28 cellular contexts compared by ENCODE assay signal in genomic region chrX:38516196-38516595, GRCh38. TPM values are rescaled to one million over a fixed set of nuclear protein-coding genes. Genes with fewer than 3 reads are reported as not detected.
"Had no signal": no experiment of that assay in that cellular context is flagged by ENCODE, and none has a peak within 500 bp of the region (broad histone marks: within the 10 kb centered on the region; RNA-seq: fewer than 3 reads in every experiment).

No MANE protein-coding gene starts in this region.

- H3K4me3 ChIP-seq: hepatocyte, left lung, lower lobe of right lung, neural progenitor cell, ovary, right atrium auricular region, right lobe of liver, skin epidermis, tibial nerve, uterus had no signal

- H3K27me3 Mint-ChIP-seq: naive B cell, progenitor cell of endocrine pancreas, type B pancreatic cell had no signal

- H3K27ac ChIP-seq: hepatocyte, left lung, lower lobe of right lung, neural progenitor cell, neutrophil, ovary, right atrium auricular region, right lobe of liver, skin epidermis, tibial nerve, uterus had no signal

- H3K36me3 ChIP-seq: left lung, lower lobe of right lung, neural progenitor cell, neutrophil, ovary, right atrium auricular region, right lobe of liver, tibial nerve, uterus had no signal

- DNase-seq: kidney; left colon; left lung; lower lobe of right lung; mesendoderm; naive B cell; natural killer cell; nephron progenitor cell; occipital lobe; ovary; right lobe of liver; stimulated activated CD4-positive, alpha-beta T cell treated with anti-CD3 and anti-CD28 coated beads, Interleukin-12 subunit alpha, Interleukin-12 subunit beta, amount 100 ng/mL, for 4 hours; stimulated activated CD4-positive, alpha-beta T cell treated with anti-CD3 and anti-CD28 coated beads, Interleukin-15, amount 100 ng/mL, for 24 hours; stimulated activated CD4-positive, alpha-beta T cell treated with anti-CD3 and anti-CD28 coated beads, Interleukin-2, amount 100 ng/mL, for 24 hours; stimulated activated CD4-positive, alpha-beta T cell treated with anti-CD3 and anti-CD28 coated beads, Interleukin-4, amount 100 ng/mL, for 1 hour; stimulated activated naive B cell treated with anti-CD40 and anti-IgM and Interleukin-4, amounts not matched to agents 10 μg/mL and 1 μg/mL and 100 μg/mL, for 72 hours; stimulated activated naive CD8-positive, alpha-beta T cell treated with anti-CD3 and anti-CD28 coated beads, Interleukin-15, Interleukin-2, amounts not matched to agents 100 U/mL and 50 U/mL, for 24 hours; uterus had no signal

- H3K9me3 ChIP-seq: left lung, lower lobe of right lung, neutrophil, ovary, right atrium auricular region, right lobe of liver, tibial nerve, uterus had no signal

- H3K4me1 Mint-ChIP-seq: mesothelial cell of epicardium; naive B cell; stimulated activated naive B cell treated with anti-CD40 and anti-IgM and Interleukin-4, amounts not matched to agents 10 μg/mL and 1 μg/mL and 100 μg/mL, for 72 hours had no signal

- H3K27me3 ChIP-seq: hepatocyte, left lung, neural progenitor cell, neutrophil, ovary, right atrium auricular region, right lobe of liver, tibial nerve, uterus had no signal

- H3K4me2 ChIP-seq: hepatocyte, neural progenitor cell had no signal

- H3K4me1 ChIP-seq: left lung, lower lobe of right lung, neural progenitor cell, right atrium auricular region, right lobe of liver, tibial nerve, uterus had no signal

- H3K9me3 Mint-ChIP-seq: natural killer cell; stimulated activated naive B cell treated with anti-CD40 and anti-IgM and Interleukin-4, amounts not matched to agents 10 μg/mL and 1 μg/mL and 100 μg/mL, for 72 hours; type B pancreatic cell had no signal

- H3K79me2 ChIP-seq: hepatocyte had no signal

- H2AFZ ChIP-seq: hepatocyte, neural progenitor cell had no signal

- H3K4me3 Mint-ChIP-seq: mesothelial cell of epicardium; naive B cell; natural killer cell; nephron progenitor cell; neural progenitor cell; stimulated activated naive B cell treated with anti-CD40 and anti-IgM and Interleukin-4, amounts not matched to agents 10 μg/mL and 1 μg/mL and 100 μg/mL, for 72 hours; type B pancreatic cell had no signal

- ATAC-seq: left colon; left lung; lower lobe of right lung; natural killer cell; right lobe of liver; stimulated activated naive B cell treated with anti-CD40 and anti-IgM and Interleukin-4, amounts not matched to agents 10 μg/mL and 1 μg/mL and 100 μg/mL, for 72 hours; stimulated activated naive CD8-positive, alpha-beta T cell treated with anti-CD3 and anti-CD28 coated beads, Interleukin-15, Interleukin-2, amounts not matched to agents 100 U/mL and 50 U/mL, for 24 hours had no signal

- H3K27ac Mint-ChIP-seq: mesothelial cell of epicardium; naive B cell; natural killer cell; nephron progenitor cell; neural progenitor cell; progenitor cell of endocrine pancreas; stimulated activated naive B cell treated with anti-CD40 and anti-IgM and Interleukin-4, amounts not matched to agents 10 μg/mL and 1 μg/mL and 100 μg/mL, for 72 hours; type B pancreatic cell had no signal

- H3K9ac ChIP-seq: neural progenitor cell had no signal

RNA-seq across cellular contexts. Expression of gene TSPAN7, which starts 45.1 kb away (rescaled TPM):
- total RNA-seq: mononuclear cell, natural killer cell had no signal
